Comparison of ENCODE assay signal across 21 cellular contexts in genomic region chr6:35283361-35283760, GRCh38.
"Had no signal": no experiment of that assay in that cellular context is flagged by ENCODE, and none has a peak within 500 bp of the region (broad histone marks: within the 10 kb centered on the region; RNA-seq: fewer than 3 reads in every experiment).

No MANE protein-coding gene starts in this region.

- H3K27ac ChIP-seq: esophagus squamous epithelium, lower lobe of right lung, prostate gland, sigmoid colon, stomach, thyroid gland, vagina had no signal

- H3K4me3 ChIP-seq: esophagus squamous epithelium, lower lobe of right lung, prostate gland, sigmoid colon, stomach, thyroid gland, vagina had no signal

- H3K9me3 ChIP-seq: esophagus squamous epithelium, lower lobe of right lung, prostate gland, sigmoid colon, stomach, thyroid gland, vagina had no signal

- H3K4me1 ChIP-seq: lower lobe of right lung, prostate gland, sigmoid colon, vagina had no signal

- H3K27me3 ChIP-seq: esophagus squamous epithelium, sigmoid colon, stomach, thyroid gland, vagina had no signal

- ATAC-seq: effector memory CD8-positive, alpha-beta T cell; left ventricle myocardium superior; lower lobe of right lung; naive thymus-derived CD4-positive, alpha-beta T cell; right cardiac atrium had no signal

- DNase-seq: cortex of kidney; effector memory CD8-positive, alpha-beta T cell; erythroblast; esophagus squamous epithelium; foreskin melanocyte; left ventricle myocardium superior; lower lobe of right lung; naive thymus-derived CD4-positive, alpha-beta T cell; nephron progenitor cell; nucleus accumbens; right cardiac atrium; sigmoid colon; small intestine; stimulated activated CD4-positive, alpha-beta T cell treated with anti-CD3 and anti-CD28 coated beads, Interleukin-15, amount 100 ng/mL, for 24 hours; stimulated activated CD4-positive, alpha-beta T cell treated with anti-CD3 and anti-CD28 coated beads, Interleukin-2, amount 100 ng/mL, for 48 hours; stimulated activated naive CD4-positive, alpha-beta T cell; stomach; thyroid gland; trophoblast cell had no signal
